ENCODE assay signal across 10 cellular contexts in the genomic region with DNA sequence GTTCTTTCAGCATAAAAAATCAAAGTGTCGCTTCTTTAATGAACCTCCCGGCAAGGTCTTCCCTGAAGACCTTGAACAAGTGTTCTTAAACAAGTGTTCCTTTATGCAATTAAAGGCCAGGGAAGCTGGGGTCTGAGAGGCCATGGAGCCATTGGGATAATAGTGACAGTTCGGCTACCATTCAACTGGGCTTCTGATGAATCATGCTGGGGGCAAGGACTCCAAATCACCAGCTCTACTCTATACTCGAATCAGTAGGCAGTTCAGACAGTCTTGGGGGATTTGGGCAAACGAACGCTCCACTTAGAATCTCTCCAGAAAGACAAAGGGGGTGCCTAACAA. TPM values are rescaled to one million over a fixed set of nuclear protein-coding genes. Genes with fewer than 3 reads are reported as not detected.
DNase-seq lines count a peak whose midpoint lies in the region; ATAC-seq and TF ChIP-seq lines count a peak whose summit lies in the region.
"Had no signal": no experiment of that assay in that cellular context is flagged by ENCODE, and none has a peak within 500 bp of the region (broad histone marks: within the 10 kb centered on the region; RNA-seq: fewer than 3 reads in every experiment).

No MANE protein-coding gene starts in this region.

- in situ Hi-C loops in brain microvascular endothelial cell (cut with HindIII; ENCODE audit: low pct_ligation_motif_present, low sequenced_read_pairs): no loop called here
- in situ Hi-C loops in ACHN (cut with HindIII; ENCODE audit: low pct_ligation_motif_present, low pct_unique_long_range_greater_than_20kb, low sequenced_read_pairs): no loop called here

- H3K4me3 ChIP-seq in A673 (ENCODE audit: low read depth, low read length, poor library complexity, severe bottlenecking) (no peak overlapping the region), HUES48 (ENCODE audit: low read depth, low read length) (peak overlapping the region; percentile 26), brain microvascular endothelial cell (ENCODE audit: low read depth, low read length) (no peak overlapping the region), mucosa of rectum (ENCODE audit: low read length in 2 of 2) (peak overlapping the region; percentile 31 to 55)
- H3K4me3 ChIP-seq: left ventricle myocardium inferior had no signal

- CTCF ChIA-PET in A673 (lab: Charles Lee): no interaction called here

- H3K27ac ChIP-seq in A673 (ENCODE audit: low read depth, low read length, poor library complexity, severe bottlenecking) (peak overlapping the region; percentile 73), HUES48 (ENCODE audit: low read depth, low read length) (peak overlapping the region; percentile 99), brain microvascular endothelial cell (peak overlapping the region; percentile 60), mucosa of rectum (ENCODE audit: low read depth in 2 of 2, low read length in 2 of 2) (peak overlapping the region; percentile 90 to 92)
- H3K27ac ChIP-seq: left ventricle myocardium inferior had no signal

- intact Hi-C loops in A673 (cut with micrococcal nuclease; ENCODE audit: unreplicated experiment): no loop called here

- H3K4me1 ChIP-seq in A673 (ENCODE audit: insufficient read depth, low read length, poor library complexity, severe bottlenecking): peaks cover 36% of the 10 kb centered on the region
- peaks cover 43% of the 10 kb centered on the region for H3K4me1 ChIP-seq in HUES48 (ENCODE audit: control insufficient read depth, insufficient read depth, low read length)
- peaks cover 44 to 52% of the 10 kb centered on the region in 2 donors for H3K4me1 ChIP-seq in mucosa of rectum (ENCODE audit: control insufficient read depth in 2 of 2, insufficient read depth in 2 of 2, low read length in 2 of 2)

- H3K27me3 ChIP-seq in A673 (replicated peaks; ENCODE audit: insufficient read depth, low read depth, low read length, poor library complexity) (no peaks in the 10 kb centered on the region), HUES48 (ENCODE audit: control insufficient read depth, insufficient read depth, low read length) (no peaks in the 10 kb centered on the region), brain microvascular endothelial cell (replicated peaks) (no peaks in the 10 kb centered on the region), mucosa of rectum (ENCODE audit: control insufficient read depth in 2 of 2, insufficient read depth in 2 of 2, low read length in 2 of 2) (no peaks in the 10 kb centered on the region)

- H3K36me3 ChIP-seq in A673 (ENCODE audit: insufficient read depth, low read length, poor library complexity, severe bottlenecking): no peaks in the 10 kb centered on the region
- no peaks in the 10 kb centered on the region for H3K36me3 ChIP-seq in HUES48 (ENCODE audit: control insufficient read depth, insufficient read depth, low read length)
- H3K36me3 ChIP-seq in brain microvascular endothelial cell (replicated peaks): no peaks in the 10 kb centered on the region
- no peaks in the 10 kb centered on the region for H3K36me3 ChIP-seq in mucosa of rectum (ENCODE audit: control insufficient read depth in 2 of 2, insufficient read depth in 2 of 2, low read length in 2 of 2)
- H3K36me3 ChIP-seq: left ventricle myocardium inferior had no signal

- no TSS peak for BruUV-seq in A673 (replicated peaks; lab: Mats Ljungman, UMichigan)

- H3K9me3 ChIP-seq in A673 (ENCODE audit: low read depth, low read length, poor library complexity, severe bottlenecking) (no peaks in the 10 kb centered on the region), HUES48 (ENCODE audit: control insufficient read depth, insufficient read depth, low read length) (no peaks in the 10 kb centered on the region), mucosa of rectum (ENCODE audit: control insufficient read depth in 2 of 2, low read length in 2 of 2) (no peaks in the 10 kb centered on the region)
- H3K9me3 ChIP-seq: left ventricle myocardium inferior had no signal

- no peak for TF ChIP-seq CTCF in A673 (conservative IDR thresholded peaks at IDR 0.05; ENCODE audit: low read depth, low read length)
- no peak for TF ChIP-seq CTCF in brain microvascular endothelial cell (IDR thresholded peaks at IDR 0.05; ENCODE audit: low read depth, low read length, missing control alignments)

- DNase-seq in A673 (ENCODE audit: low spot score): no peak
- no peak for DNase-seq in brain microvascular endothelial cell
- DNase-seq in ACHN: no peak
- no peak for DNase-seq in pons (ENCODE audit: low spot score)
- DNase-seq in HPDE6-E6E7 (ENCODE audit: extremely low spot score): no peak
- DNase-seq: KG1 had no signal

- POLR2A ChIA-PET in A673 (lab: Charles Lee; ENCODE audit: low non-redundant PET): interaction anchor here (0.5 to 0.8 kb wide), 2 partner anchors 16 to 176 kb away, joined by 7 to 9 read pairs; no protein-coding TSS in a partner anchor

- peak overlapping the region; percentile 65 for H3K9ac ChIP-seq in HUES48 (ENCODE audit: low read depth, low read length)
- H3K9ac ChIP-seq in mucosa of rectum (ENCODE audit: low read depth in 1 of 2, low read length in 2 of 2): peak overlapping the region; percentile 59 to 82

- ATAC-seq in GM18861 (IDR thresholded peaks at IDR 0.05; ENCODE audit: unreplicated experiment): no peak

RNA-seq across cellular contexts. Expression of gene EZR, which starts 34.7 kb away (rescaled TPM):
- total RNA-seq in A673 (2021): 144 and 146 TPM in 2 replicates

Comparison
In these comparisons a context has a peak if more than half of its experiments do, and no peak if none do; other contexts are left out.
1. H3K4me3 ChIP-seq: peak in HUES48 (single experiment) and mucosa of rectum (2 of 2); none in A673 (single experiment) and brain microvascular endothelial cell (single experiment).
2. Peak in every context shown above with its lines, with median percentiles within 50 percentile points of each other: H3K27ac ChIP-seq.